1 cellular context compared by ENCODE assay signal in the genomic region with DNA sequence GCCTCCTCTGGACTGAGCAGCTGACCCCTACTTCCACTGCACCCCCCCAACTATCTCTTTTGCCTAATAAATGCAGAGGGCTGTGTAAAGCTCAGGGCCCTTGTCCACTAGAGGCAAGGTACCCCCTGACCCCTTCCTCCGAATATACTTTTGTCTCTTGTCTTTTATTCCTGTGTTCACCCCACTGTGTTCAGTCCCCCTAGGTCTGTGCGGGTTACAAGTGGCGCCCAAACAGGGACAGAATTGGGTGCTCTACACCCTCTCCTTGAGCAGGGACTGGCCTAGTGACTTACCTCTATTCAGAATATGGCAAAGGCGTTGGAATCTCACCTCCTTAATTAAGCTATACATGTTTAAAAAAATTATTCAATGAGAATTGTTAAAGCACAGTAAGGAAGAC.
TF ChIP-seq lines count a peak whose summit lies in the region.

No MANE protein-coding gene starts in this region.

TF ChIP-seq in endothelial cell of umbilical vein, 7 proteins besides CTCF, POLR2A, EP300 and RAD21 (continued from another document):
- no peak for TF ChIP-seq GATA2 (IDR thresholded peaks at IDR 0.05; ENCODE audit: insufficient read depth, insufficient read length, low read depth, low read length)
- TF ChIP-seq POLR2AphosphoS5 (IDR thresholded peaks at IDR 0.05; ENCODE audit: insufficient read depth, low read depth, low read length), result no peak
- TF ChIP-seq EZH2 (IDR thresholded peaks at IDR 0.05; ENCODE audit: borderline replicate concordance, low read depth, low read length, severe bottlenecking), result no peak
- TF ChIP-seq JUN (IDR thresholded peaks at IDR 0.05; ENCODE audit: borderline replicate concordance, insufficient read depth, insufficient read length, low read depth), result no peak
- TF ChIP-seq MYC (IDR thresholded peaks at IDR 0.05; ENCODE audit: low read depth, low read length), result no peak
- TF ChIP-seq, protein P1, sequence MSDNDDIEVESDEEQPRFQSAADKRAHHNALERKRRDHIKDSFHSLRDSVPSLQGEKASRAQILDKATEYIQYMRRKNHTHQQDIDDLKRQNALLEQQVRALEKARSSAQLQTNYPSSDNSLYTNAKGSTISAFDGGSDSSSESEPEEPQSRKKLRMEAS (IDR thresholded peaks at IDR 0.05; ENCODE audit: insufficient read depth, insufficient read length), result no peak
TF ChIP-seq in endothelial cell of umbilical vein: peak in this region for 0.
